Comparison of ENCODE assay signal across 14 cellular contexts in genomic region chr7:19215421-19215820, GRCh38.
DNase-seq lines count a peak whose midpoint lies in the region; ATAC-seq and TF ChIP-seq lines count a peak whose summit lies in the region.
"Had no signal": no experiment of that assay in that cellular context is flagged by ENCODE, and none has a peak within 500 bp of the region (broad histone marks: within the 10 kb centered on the region; RNA-seq: fewer than 3 reads in every experiment).

No MANE protein-coding gene starts in this region.

- peaks cover 6% of the 10 kb centered on the region for H3K9me3 Mint-ChIP-seq in neural crest cell
- H3K9me3 Mint-ChIP-seq in activated CD4-positive, alpha-beta T cell treated with anti-CD3 and anti-CD28 coated beads, Interleukin-2, amount 10 ng/mL, durations not matched to agents 24 days and 14 days, result no peaks in the 10 kb centered on the region

- H3K27ac Mint-ChIP-seq in neural crest cell (ENCODE audit: unreplicated experiment), result peak overlapping the region; percentile 0
- no peak overlapping the region for H3K27ac Mint-ChIP-seq in activated CD4-positive, alpha-beta T cell treated with anti-CD3 and anti-CD28 coated beads, Interleukin-2, amount 10 ng/mL, durations not matched to agents 24 days and 14 days
- H3K27ac Mint-ChIP-seq: CD4-positive, alpha-beta T cell; natural killer cell had no signal

- ATAC-seq in GM19452 (IDR thresholded peaks at IDR 0.05; ENCODE audit: unreplicated experiment), result no peak
- ATAC-seq: natural killer cell had no signal

- peak; percentile 74 for DNase-seq in AG10803 (ENCODE audit: low read depth)
- DNase-seq in M059J (ENCODE audit: low read depth), result peak; percentile 58
- DNase-seq in choroid plexus epithelial cell (ENCODE audit: low read depth), result peak; percentile 94
- DNase-seq in neural crest cell (ENCODE audit: low read depth, low spot score), result no peak
- no peak for DNase-seq in NCI-H1048 (lab: John Stamatoyannopoulos, UW)
- no peak for DNase-seq in middle frontal gyrus (ENCODE audit: extremely low spot score, low spot score)
- DNase-seq in activated CD4-positive, alpha-beta T cell treated with anti-CD3 and anti-CD28 coated beads, Interleukin-2, amount 10 ng/mL, durations not matched to agents 24 days and 14 days, result no peak
- DNase-seq: activated effector memory CD4-positive, alpha-beta T cell treated with Interleukin-2 at 50 U/mL for 16 hours; CD4-positive, alpha-beta T cell; GOT3; natural killer cell; NCI-H82 had no signal

- no peak overlapping the region for H3K4me3 ChIP-seq in AG10803 (ENCODE audit: low read length)
- H3K4me3 ChIP-seq in choroid plexus epithelial cell (ENCODE audit: low read depth, low read length), result no peak overlapping the region

- H3K36me3 Mint-ChIP-seq in neural crest cell (ENCODE audit: low read depth), result no peaks in the 10 kb centered on the region
- no peaks in the 10 kb centered on the region for H3K36me3 Mint-ChIP-seq in activated CD4-positive, alpha-beta T cell treated with anti-CD3 and anti-CD28 coated beads, Interleukin-2, amount 10 ng/mL, durations not matched to agents 24 days and 14 days (ENCODE audit: low read depth)
- H3K36me3 Mint-ChIP-seq: natural killer cell had no signal

- intact Hi-C loops in activated CD4-positive, alpha-beta T cell treated with anti-CD3 and anti-CD28 coated beads, Interleukin-2, amount 10 ng/mL, durations not matched to agents 24 days and 14 days (cut with micrococcal nuclease), result no loop called here

- peaks cover 31% of the 10 kb centered on the region for H3K4me1 Mint-ChIP-seq in neural crest cell
- H3K4me1 Mint-ChIP-seq in activated CD4-positive, alpha-beta T cell treated with anti-CD3 and anti-CD28 coated beads, Interleukin-2, amount 10 ng/mL, durations not matched to agents 24 days and 14 days, result no peaks in the 10 kb centered on the region
- H3K4me1 Mint-ChIP-seq: central memory CD8-positive, alpha-beta T cell; natural killer cell had no signal

- TF ChIP-seq CTCF in AG10803 (conservative IDR thresholded peaks at IDR 0.05; ENCODE audit: low read length) (no peak), choroid plexus epithelial cell (conservative IDR thresholded peaks at IDR 0.05; ENCODE audit: low read depth, low read length) (no peak), neural crest cell (conservative IDR thresholded peaks at IDR 0.05) (no peak)

- no peaks in the 10 kb centered on the region for H3K27me3 Mint-ChIP-seq in neural crest cell (ENCODE audit: low read depth)
- H3K27me3 Mint-ChIP-seq in activated CD4-positive, alpha-beta T cell treated with anti-CD3 and anti-CD28 coated beads, Interleukin-2, amount 10 ng/mL, durations not matched to agents 24 days and 14 days, result no peaks in the 10 kb centered on the region
- H3K27me3 Mint-ChIP-seq: CD4-positive, alpha-beta T cell; central memory CD8-positive, alpha-beta T cell had no signal

- H3K4me3 Mint-ChIP-seq in neural crest cell, result no peak overlapping the region
- no peak overlapping the region for H3K4me3 Mint-ChIP-seq in activated CD4-positive, alpha-beta T cell treated with anti-CD3 and anti-CD28 coated beads, Interleukin-2, amount 10 ng/mL, durations not matched to agents 24 days and 14 days
- H3K4me3 Mint-ChIP-seq: CD4-positive, alpha-beta T cell; central memory CD8-positive, alpha-beta T cell; natural killer cell had no signal

Comparison
In these comparisons a context has a peak if more than half of its experiments do, and no peak if none do; other contexts are left out.
1. DNase-seq: peak in AG10803 (single experiment), M059J (single experiment) and choroid plexus epithelial cell (single experiment); none in neural crest cell (single experiment), NCI-H1048 (single experiment), middle frontal gyrus (single experiment) and activated CD4-positive, alpha-beta T cell treated with anti-CD3 and anti-CD28 coated beads, Interleukin-2, amount 10 ng/mL, durations not matched to agents 24 days and 14 days (single experiment).